ENCODE assay signal across 8 cellular contexts in genomic region chr2:102005989-102006885, GRCh38. TPM values are rescaled to one million over a fixed set of nuclear protein-coding genes. Genes with fewer than 3 reads are reported as not detected.
DNase-seq lines count a peak whose midpoint lies in the region; ATAC-seq and TF ChIP-seq lines count a peak whose summit lies in the region.

No MANE protein-coding gene starts in this region.

- H3K9me3 Mint-ChIP-seq in progenitor cell of endocrine pancreas (ENCODE audit: low read depth): no peaks in the 10 kb centered on the region

- H3K36me3 ChIP-seq in WERI-Rb-1: no peaks in the 10 kb centered on the region

- no peak overlapping the region for H3K27ac Mint-ChIP-seq in progenitor cell of endocrine pancreas

- H3K27me3 ChIP-seq in WERI-Rb-1 (ENCODE audit: insufficient read depth, low read depth, severe bottlenecking): peaks cover 73% of the 10 kb centered on the region

- H3K4me3 ChIP-seq in AG04449 (ENCODE audit: low read depth, low read length) (no peak overlapping the region), GM12875 (ENCODE audit: low read depth, low read length) (no peak overlapping the region), WERI-Rb-1 (ENCODE audit: low read depth, low read length) (no peak overlapping the region)

- no peak for DNase-seq in AG04449 (ENCODE audit: low read depth, low spot score)
- DNase-seq in KBM-7: peak; percentile 55
- DNase-seq in WERI-Rb-1: peak; percentile 19
- peak; percentile 27 for DNase-seq in globus pallidus (ENCODE audit: low spot score)
- no peak for DNase-seq in progenitor cell of endocrine pancreas (ENCODE audit: low spot score, unreplicated experiment)
- DNase-seq in NCI-H1092 (lab: John Stamatoyannopoulos, UW): no peak

- no peak overlapping the region for H3K4me3 Mint-ChIP-seq in progenitor cell of endocrine pancreas (ENCODE audit: low read depth)

- POLR2A ChIA-PET in AG04449 (lab: Yijun Ruan, JAX): no interaction called here

- CTCF ChIA-PET in AG04449 (lab: Yijun Ruan, JAX): interaction anchor here (0.7 to 6.0 kb wide), 52 partner anchors 7 to 609 kb away, joined by 3 to 145 read pairs (median 4); partner anchors contain the start of gene IL1R1

- TF ChIP-seq CTCF in AG04449 (IDR thresholded peaks at IDR 0.05; ENCODE audit: insufficient read depth, low read length, missing control alignments): peak; percentile 64
- peak; percentile 70 for TF ChIP-seq CTCF in GM12875 (IDR thresholded peaks at IDR 0.05; ENCODE audit: borderline replicate concordance, insufficient read depth, low read depth, low read length)
- peak; percentile 67 for TF ChIP-seq CTCF in WERI-Rb-1 (IDR thresholded peaks at IDR 0.05; ENCODE audit: low read depth, low read length)
- peak; percentile 66 for TF ChIP-seq CTCF in progenitor cell of endocrine pancreas (IDR thresholded peaks at IDR 0.05; ENCODE audit: unreplicated experiment)

- in situ Hi-C loops in KBM-7 (cut with MboI; ENCODE audit: low pct_unique_long_range_greater_than_20kb, low sequenced_read_pairs): loop anchor here (25.0 kb wide), 1 partner anchor 431 kb away; no protein-coding TSS in a partner anchor

- no peak for ATAC-seq in HG03521 (IDR thresholded peaks at IDR 0.05; ENCODE audit: unreplicated experiment)

- no peaks in the 10 kb centered on the region for H3K9me3 ChIP-seq in WERI-Rb-1 (ENCODE audit: severe bottlenecking)

- H3K4me1 Mint-ChIP-seq in progenitor cell of endocrine pancreas (ENCODE audit: low read depth): no peaks in the 10 kb centered on the region

- H3K27me3 Mint-ChIP-seq in progenitor cell of endocrine pancreas: peaks cover 4% of the 10 kb centered on the region

- H3K27ac ChIP-seq in WERI-Rb-1: no peak overlapping the region

- no peaks in the 10 kb centered on the region for H3K36me3 Mint-ChIP-seq in progenitor cell of endocrine pancreas (ENCODE audit: insufficient read depth)

RNA-seq across cellular contexts. Expression of gene IL1R2, which starts 14.5 kb away (rescaled TPM):
- not detected in 2 replicates for total RNA-seq in progenitor cell of endocrine pancreas

Comparison
In these comparisons a context has a peak if more than half of its experiments do, and no peak if none do; other contexts are left out.
1. DNase-seq: peak in KBM-7 (single experiment), WERI-Rb-1 (single experiment) and globus pallidus (single experiment); none in AG04449 (single experiment), progenitor cell of endocrine pancreas (single experiment) and NCI-H1092 (single experiment).
2. Peak in every context shown above with its lines, with median percentiles within 50 percentile points of each other: CTCF ChIP-seq.